ENCODE assay signal across 11 cellular contexts in genomic region chr7:132930881-132931280, GRCh38.
DNase-seq lines count a peak whose midpoint lies in the region; ATAC-seq, FAIRE-seq and TF ChIP-seq lines count a peak whose summit lies in the region.
"Had no signal": no experiment of that assay in that cellular context is flagged by ENCODE, and none has a peak within 500 bp of the region (broad histone marks: within the 10 kb centered on the region; RNA-seq: fewer than 3 reads in every experiment).

No MANE protein-coding gene starts in this region.

- peaks cover 4% of the 10 kb centered on the region for H3K36me3 ChIP-seq in BE2C
- H3K36me3 ChIP-seq in brain microvascular endothelial cell (replicated peaks) = no peaks in the 10 kb centered on the region
- H3K36me3 ChIP-seq in liver (ENCODE audit: control insufficient read depth in 4 of 4, insufficient read depth in 3 of 4, low read depth in 1 of 4, low read length in 3 of 4) = peaks cover 0 to 3% (median 0%) of the 10 kb centered on the region in 4 donors
- peaks cover 0 to 4% of the 10 kb centered on the region in 2 donors for H3K36me3 ChIP-seq in aorta (ENCODE audit: control insufficient read depth in 1 of 2, insufficient read depth in 2 of 2, low read length in 1 of 2)

- H3K27me3 ChIP-seq in BE2C (no peaks in the 10 kb centered on the region), brain microvascular endothelial cell (replicated peaks) (no peaks in the 10 kb centered on the region), liver (ENCODE audit: control insufficient read depth in 4 of 4, insufficient read depth in 4 of 4, low read length in 3 of 4) (no peaks in the 10 kb centered on the region), aorta (ENCODE audit: control insufficient read depth in 1 of 2, insufficient read depth in 2 of 2, low read length in 1 of 2) (no peaks in the 10 kb centered on the region)

- TF ChIP-seq POLR2A in H54 (IDR thresholded peaks at IDR 0.05; ENCODE audit: low read depth, low read length) = no peak

- peak; percentile 33 to 66 for TF ChIP-seq RAD21 in liver (IDR thresholded peaks at IDR 0.05)

- H3K9me3 ChIP-seq in BE2C = no peaks in the 10 kb centered on the region
- H3K9me3 ChIP-seq in liver (ENCODE audit: control insufficient read depth in 4 of 4, low read length in 3 of 4) = peaks cover 0 to 3% (median 1%) of the 10 kb centered on the region in 4 donors
- H3K9me3 ChIP-seq in aorta (ENCODE audit: control insufficient read depth, low read length) = no peaks in the 10 kb centered on the region

- intact Hi-C loops in aorta (cut with DNase I) = no loop called here

- no peak for FAIRE-seq in H54 (lab: Jason Lieb, UNC)

- no peak overlapping the region for H3K27ac ChIP-seq in brain microvascular endothelial cell
- no peak overlapping the region for H3K27ac ChIP-seq in liver (ENCODE audit: low read depth in 1 of 2, low read length in 2 of 2)
- no peak overlapping the region for H3K27ac ChIP-seq in aorta (ENCODE audit: low read depth in 1 of 2, low read length in 2 of 2)
- H3K27ac ChIP-seq: epithelial cell of prostate, KMS-11 had no signal

- 88% methylated on average over 4 of the region's 4 CpGs for WGBS in liver
- WGBS in aorta, 2 donors = 86 to 87% methylated on average over 4 of the region's 4 CpGs

- DNase-seq in BE2C = no peak
- DNase-seq in Jurkat, Clone E6-1 (ENCODE audit: low read depth, low spot score) = peak; percentile 10
- DNase-seq in brain microvascular endothelial cell = peak; percentile 5
- no peak for DNase-seq in H54 (ENCODE audit: insufficient read length, low spot score)
- DNase-seq in occipital lobe (lab: John Stamatoyannopoulos, UW) = no peak
- DNase-seq in activated effector memory CD4-positive, alpha-beta T cell treated with anti-CD3 and anti-CD28 coated beads, Interleukin-2, amount 50 U/mL, for 16 hours = no peak
- no peak for DNase-seq in aorta
- DNase-seq: GF-D8 had no signal

- no peak overlapping the region for H3K9ac ChIP-seq in liver (ENCODE audit: low read depth in 1 of 2, low read length in 2 of 2)
- H3K9ac ChIP-seq: KMS-11 had no signal

- in situ Hi-C loops in brain microvascular endothelial cell (cut with HindIII; ENCODE audit: low pct_ligation_motif_present, low sequenced_read_pairs) = no loop called here

- TF ChIP-seq CTCF in BE2C (IDR thresholded peaks at IDR 0.05; ENCODE audit: low read depth, low read length) (peak; percentile 69), brain microvascular endothelial cell (IDR thresholded peaks at IDR 0.05; ENCODE audit: low read depth, low read length, missing control alignments) (peak; percentile 56), liver (IDR thresholded peaks at IDR 0.05; ENCODE audit: low read depth, low read length, missing input control) (peak; percentile 9)

- no peak overlapping the region for H3K4me3 ChIP-seq in BE2C (ENCODE audit: low read depth, low read length)
- no peak overlapping the region for H3K4me3 ChIP-seq in Jurkat, Clone E6-1 (ENCODE audit: low read length)
- H3K4me3 ChIP-seq in brain microvascular endothelial cell (ENCODE audit: low read depth, low read length) = no peak overlapping the region
- no peak overlapping the region for H3K4me3 ChIP-seq in liver (ENCODE audit: low read depth in 1 of 3, low read length in 3 of 3)
- H3K4me3 ChIP-seq in aorta (ENCODE audit: low read length in 2 of 2) = no peak overlapping the region

- peaks cover 31% of the 10 kb centered on the region for H3K4me1 ChIP-seq in BE2C
- no peaks in the 10 kb centered on the region for H3K4me1 ChIP-seq in liver (ENCODE audit: control insufficient read depth in 4 of 4, insufficient read depth in 4 of 4, low read length in 3 of 4)
- H3K4me1 ChIP-seq in aorta (ENCODE audit: control insufficient read depth in 1 of 2, insufficient read depth in 2 of 2, low read length in 2 of 2) = no peaks in the 10 kb centered on the region

- no peak for ATAC-seq in aorta (ENCODE audit: low FRiP score)

TF ChIP-seq in liver, 16 proteins besides CTCF, POLR2A, EP300 and RAD21:
- TF ChIP-seq RXRA (IDR thresholded peaks at IDR 0.05) (no peak), FOXA2 (IDR thresholded peaks at IDR 0.05) (no peak), SP1 (IDR thresholded peaks at IDR 0.05) (no peak), GABPA (IDR thresholded peaks at IDR 0.05 in 1 of 2, conservative IDR thresholded peaks at IDR 0.05 in 1 of 2) (no peak), JUND (IDR thresholded peaks at IDR 0.05) (no peak), EGR1 (IDR thresholded peaks at IDR 0.05; ENCODE audit: low read depth in 2 of 2) (no peak), ZBTB33 (IDR thresholded peaks at IDR 0.05) (no peak), HNF4A (conservative IDR thresholded peaks at IDR 0.05) (no peak), ATF3 (IDR thresholded peaks at IDR 0.05) (no peak), NR2F2 (IDR thresholded peaks at IDR 0.05) (no peak)

Comparison
In these comparisons a context has a peak if more than half of its experiments do, and no peak if none do; other contexts are left out.
1. DNase-seq: peak in Jurkat, Clone E6-1 (single experiment) and brain microvascular endothelial cell (single experiment); none in BE2C (single experiment), H54 (single experiment), occipital lobe (single experiment), activated effector memory CD4-positive, alpha-beta T cell treated with anti-CD3 and anti-CD28 coated beads, Interleukin-2, amount 50 U/mL, for 16 hours (single experiment) and aorta (0 of 2).
2. CTCF ChIP-seq: peak in every context shown above with its lines; median percentile 69 in BE2C; 56 in brain microvascular endothelial cell; 9 in liver.